Comparison of ENCODE assay signal across 1 cellular context in genomic region chr21:37005548-37006242, GRCh38.
TF ChIP-seq lines count a peak whose summit lies in the region.

No MANE protein-coding gene starts in this region.

TF ChIP-seq in WTC11, 78 proteins besides CTCF, POLR2A, EP300 and RAD21 (continued from another document):
- no peak for TF ChIP-seq CDX4 (CRISPR knock-in tag; IDR thresholded peaks at IDR 0.05; ENCODE audit: borderline replicate concordance)
- TF ChIP-seq, protein P1, sequence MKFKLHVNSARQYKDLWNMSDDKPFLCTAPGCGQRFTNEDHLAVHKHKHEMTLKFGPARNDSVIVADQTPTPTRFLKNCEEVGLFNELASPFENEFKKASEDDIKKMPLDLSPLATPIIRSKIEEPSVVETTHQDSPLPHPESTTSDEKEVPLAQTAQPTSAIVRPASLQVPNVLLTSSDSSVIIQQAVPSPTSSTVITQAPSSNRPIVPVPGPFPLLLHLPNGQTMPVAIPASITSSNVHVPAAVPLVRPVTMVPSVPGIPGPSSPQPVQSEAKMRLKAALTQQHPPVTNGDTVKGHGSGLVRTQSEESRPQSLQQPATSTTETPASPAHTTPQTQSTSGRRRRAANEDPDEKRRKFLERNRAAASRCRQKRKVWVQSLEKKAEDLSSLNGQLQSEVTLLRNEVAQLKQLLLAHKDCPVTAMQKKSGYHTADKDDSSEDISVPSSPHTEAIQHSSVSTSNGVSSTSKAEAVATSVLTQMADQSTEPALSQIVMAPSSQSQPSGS (CRISPR knock-in tag; IDR thresholded peaks at IDR 0.05; ENCODE audit: borderline replicate concordance, low read depth): no peak
- TF ChIP-seq ATF6 (CRISPR knock-in tag; IDR thresholded peaks at IDR 0.05): no peak
- 0 out of 2 replicates have a peak, but pooled peaks have one; percentile 21 for TF ChIP-seq TEAD1 (CRISPR knock-in tag; IDR thresholded peaks at IDR 0.05)
- peak; percentile 76 for TF ChIP-seq MAX (CRISPR knock-in tag; IDR thresholded peaks at IDR 0.05)
- TF ChIP-seq ZNF416 (CRISPR knock-in tag; IDR thresholded peaks at IDR 0.05): no peak
- peak; percentile 40; the same call in 1 of the 2 replicates for TF ChIP-seq NFE2L1 (CRISPR knock-in tag; IDR thresholded peaks at IDR 0.05)
- peak; percentile 85 for TF ChIP-seq HMGXB4 (CRISPR knock-in tag; IDR thresholded peaks at IDR 0.05)
- no peak for TF ChIP-seq PRDM15 (CRISPR knock-in tag; IDR thresholded peaks at IDR 0.05)
- no peak for TF ChIP-seq GTF2I (CRISPR knock-in tag; conservative IDR thresholded peaks at IDR 0.05)
- 0 out of 2 replicates have a peak, but pooled peaks have one; percentile 30 for TF ChIP-seq ETV6 (CRISPR knock-in tag; IDR thresholded peaks at IDR 0.05)
- TF ChIP-seq ATF1 (CRISPR knock-in tag; IDR thresholded peaks at IDR 0.05): peak; percentile 67; the same call in 1 of the 2 replicates
- TF ChIP-seq TEAD4 (CRISPR knock-in tag; IDR thresholded peaks at IDR 0.05): no peak
- TF ChIP-seq ELF4 (CRISPR knock-in tag; IDR thresholded peaks at IDR 0.05; ENCODE audit: low read depth): no peak
- no peak for TF ChIP-seq GABPB1 (CRISPR knock-in tag; IDR thresholded peaks at IDR 0.05)
- TF ChIP-seq, protein P2, sequence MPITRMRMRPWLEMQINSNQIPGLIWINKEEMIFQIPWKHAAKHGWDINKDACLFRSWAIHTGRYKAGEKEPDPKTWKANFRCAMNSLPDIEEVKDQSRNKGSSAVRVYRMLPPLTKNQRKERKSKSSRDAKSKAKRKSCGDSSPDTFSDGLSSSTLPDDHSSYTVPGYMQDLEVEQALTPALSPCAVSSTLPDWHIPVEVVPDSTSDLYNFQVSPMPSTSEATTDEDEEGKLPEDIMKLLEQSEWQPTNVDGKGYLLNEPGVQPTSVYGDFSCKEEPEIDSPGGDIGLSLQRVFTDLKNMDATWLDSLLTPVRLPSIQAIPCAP (CRISPR knock-in tag; IDR thresholded peaks at IDR 0.05): no peak
- TF ChIP-seq, protein P3, sequence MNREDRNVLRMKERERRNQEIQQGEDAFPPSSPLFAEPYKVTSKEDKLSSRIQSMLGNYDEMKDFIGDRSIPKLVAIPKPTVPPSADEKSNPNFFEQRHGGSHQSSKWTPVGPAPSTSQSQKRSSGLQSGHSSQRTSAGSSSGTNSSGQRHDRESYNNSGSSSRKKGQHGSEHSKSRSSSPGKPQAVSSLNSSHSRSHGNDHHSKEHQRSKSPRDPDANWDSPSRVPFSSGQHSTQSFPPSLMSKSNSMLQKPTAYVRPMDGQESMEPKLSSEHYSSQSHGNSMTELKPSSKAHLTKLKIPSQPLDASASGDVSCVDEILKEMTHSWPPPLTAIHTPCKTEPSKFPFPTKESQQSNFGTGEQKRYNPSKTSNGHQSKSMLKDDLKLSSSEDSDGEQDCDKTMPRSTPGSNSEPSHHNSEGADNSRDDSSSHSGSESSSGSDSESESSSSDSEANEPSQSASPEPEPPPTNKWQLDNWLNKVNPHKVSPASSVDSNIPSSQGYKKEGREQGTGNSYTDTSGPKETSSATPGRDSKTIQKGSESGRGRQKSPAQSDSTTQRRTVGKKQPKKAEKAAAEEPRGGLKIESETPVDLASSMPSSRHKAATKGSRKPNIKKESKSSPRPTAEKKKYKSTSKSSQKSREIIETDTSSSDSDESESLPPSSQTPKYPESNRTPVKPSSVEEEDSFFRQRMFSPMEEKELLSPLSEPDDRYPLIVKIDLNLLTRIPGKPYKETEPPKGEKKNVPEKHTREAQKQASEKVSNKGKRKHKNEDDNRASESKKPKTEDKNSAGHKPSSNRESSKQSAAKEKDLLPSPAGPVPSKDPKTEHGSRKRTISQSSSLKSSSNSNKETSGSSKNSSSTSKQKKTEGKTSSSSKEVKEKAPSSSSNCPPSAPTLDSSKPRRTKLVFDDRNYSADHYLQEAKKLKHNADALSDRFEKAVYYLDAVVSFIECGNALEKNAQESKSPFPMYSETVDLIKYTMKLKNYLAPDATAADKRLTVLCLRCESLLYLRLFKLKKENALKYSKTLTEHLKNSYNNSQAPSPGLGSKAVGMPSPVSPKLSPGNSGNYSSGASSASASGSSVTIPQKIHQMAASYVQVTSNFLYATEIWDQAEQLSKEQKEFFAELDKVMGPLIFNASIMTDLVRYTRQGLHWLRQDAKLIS (CRISPR knock-in tag; IDR thresholded peaks at IDR 0.05; ENCODE audit: borderline replicate concordance): no peak
- 0 out of 2 replicates have a peak, but pooled peaks have one; percentile 24 for TF ChIP-seq ZNF219 (CRISPR knock-in tag; IDR thresholded peaks at IDR 0.05; ENCODE audit: borderline replicate concordance)
- TF ChIP-seq MYBL2 (CRISPR knock-in tag; IDR thresholded peaks at IDR 0.05): 0 out of 2 replicates have a peak, but pooled peaks have one; percentile 28
- TF ChIP-seq NR3C1 (CRISPR knock-in tag; conservative IDR thresholded peaks at IDR 0.05; ENCODE audit: low read depth): no peak
- TF ChIP-seq, protein P4, sequence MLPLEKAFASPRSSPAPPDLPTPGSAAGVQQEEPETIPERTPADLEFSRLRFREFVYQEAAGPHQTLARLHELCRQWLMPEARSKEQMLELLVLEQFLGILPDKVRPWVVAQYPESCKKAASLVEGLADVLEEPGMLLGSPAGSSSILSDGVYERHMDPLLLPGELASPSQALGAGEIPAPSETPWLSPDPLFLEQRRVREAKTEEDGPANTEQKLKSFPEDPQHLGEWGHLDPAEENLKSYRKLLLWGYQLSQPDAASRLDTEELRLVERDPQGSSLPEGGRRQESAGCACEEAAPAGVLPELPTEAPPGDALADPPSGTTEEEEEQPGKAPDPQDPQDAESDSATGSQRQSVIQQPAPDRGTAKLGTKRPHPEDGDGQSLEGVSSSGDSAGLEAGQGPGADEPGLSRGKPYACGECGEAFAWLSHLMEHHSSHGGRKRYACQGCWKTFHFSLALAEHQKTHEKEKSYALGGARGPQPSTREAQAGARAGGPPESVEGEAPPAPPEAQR (CRISPR knock-in tag; IDR thresholded peaks at IDR 0.05): no peak
- no peak for TF ChIP-seq TCF7 (CRISPR knock-in tag; IDR thresholded peaks at IDR 0.05; ENCODE audit: low read depth)
- TF ChIP-seq NFATC4 (CRISPR knock-in tag; IDR thresholded peaks at IDR 0.05): no peak
- TF ChIP-seq E2F5 (CRISPR knock-in tag; IDR thresholded peaks at IDR 0.05): peak; percentile 44; the same call in 1 of the 2 replicates
- TF ChIP-seq PREB (CRISPR knock-in tag; IDR thresholded peaks at IDR 0.05; ENCODE audit: borderline replicate concordance): no peak
- TF ChIP-seq USF1 (CRISPR knock-in tag; IDR thresholded peaks at IDR 0.05): no peak
- TF ChIP-seq ZNF263 (CRISPR knock-in tag; IDR thresholded peaks at IDR 0.05; ENCODE audit: low read depth): peak; percentile 49; the same call in 1 of the 2 replicates
- TF ChIP-seq USF2 (CRISPR knock-in tag; IDR thresholded peaks at IDR 0.05): no peak
- TF ChIP-seq ZNF671 (CRISPR knock-in tag; IDR thresholded peaks at IDR 0.05): no peak
- TF ChIP-seq JAZF1 (CRISPR knock-in tag; IDR thresholded peaks at IDR 0.05): no peak
- TF ChIP-seq HMGA2 (CRISPR knock-in tag; IDR thresholded peaks at IDR 0.05): no peak
